21 cellular contexts compared by ENCODE assay signal in the genomic region with DNA sequence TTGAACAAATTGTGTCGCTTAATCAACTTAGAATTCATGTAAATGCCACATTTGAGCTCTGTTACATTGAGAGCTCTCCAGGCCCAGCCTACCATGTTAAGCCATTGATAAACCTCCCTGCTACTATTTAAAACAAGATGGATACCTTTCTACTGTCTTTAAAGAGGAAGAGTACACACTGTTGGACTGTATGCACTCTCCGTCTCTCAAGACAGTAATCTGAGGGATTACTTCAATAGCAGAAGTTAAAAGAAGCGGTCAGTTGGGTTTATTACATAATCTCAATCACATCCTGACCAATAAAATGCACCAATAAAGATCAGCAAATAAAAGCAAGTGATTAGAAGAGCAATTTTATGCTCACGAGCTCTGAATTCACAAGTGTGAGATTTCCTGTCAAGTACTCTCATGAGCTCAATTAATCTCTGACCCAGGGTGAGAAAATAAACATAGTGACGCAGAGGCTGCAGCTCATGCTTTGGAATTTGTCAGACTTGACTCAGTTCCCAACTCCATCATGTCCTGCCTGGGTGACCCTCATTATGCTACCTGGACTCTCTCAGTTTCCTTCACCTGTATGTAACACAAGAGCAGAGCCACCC. TPM values are rescaled to one million over a fixed set of nuclear protein-coding genes. Genes with fewer than 3 reads are reported as not detected.
DNase-seq lines count a peak whose midpoint lies in the region; TF ChIP-seq lines count a peak whose summit lies in the region.
"Had no signal": no experiment of that assay in that cellular context is flagged by ENCODE, and none has a peak within 500 bp of the region (broad histone marks: within the 10 kb centered on the region; RNA-seq: fewer than 3 reads in every experiment).

No MANE protein-coding gene starts in this region.

- H3K27me3 ChIP-seq in Karpas-422 (ENCODE audit: low read length), result no peaks in the 10 kb centered on the region
- H3K27me3 ChIP-seq in BE2C, result no peaks in the 10 kb centered on the region
- H3K27me3 ChIP-seq: adrenal gland, esophagus muscularis mucosa, vagina had no signal

- H3K9me3 ChIP-seq in Karpas-422 (ENCODE audit: low read length) (no peaks in the 10 kb centered on the region), BE2C (no peaks in the 10 kb centered on the region)
- H3K9me3 ChIP-seq: adrenal gland, esophagus muscularis mucosa, vagina had no signal

- H3K9me2 ChIP-seq in Karpas-422 (replicated peaks; ENCODE audit: insufficient read depth, low read length), result no peaks in the 10 kb centered on the region

- H3K27ac ChIP-seq in Karpas-422 (ENCODE audit: low read length), result no peak overlapping the region
- H3K27ac ChIP-seq: adrenal gland, esophagus muscularis mucosa, vagina had no signal

- peaks cover 9% of the 10 kb centered on the region for H3K4me1 Mint-ChIP-seq in nephron progenitor cell
- H3K4me1 Mint-ChIP-seq: activated CD4-positive, alpha-beta T cell treated with anti-CD3 and anti-CD28 coated beads for 36 hours had no signal

- H2AFZ ChIP-seq in Karpas-422 (ENCODE audit: low read length), result no peak overlapping the region

- H3K4me3 ChIP-seq in Karpas-422 (ENCODE audit: low read length) (no peak overlapping the region), BE2C (ENCODE audit: low read depth, low read length) (no peak overlapping the region)
- H3K4me3 ChIP-seq: adrenal gland, esophagus muscularis mucosa, smooth muscle cell, vagina had no signal

- H3K27ac Mint-ChIP-seq in nephron progenitor cell, result peak overlapping the region; percentile 9
- H3K27ac Mint-ChIP-seq: activated CD4-positive, alpha-beta T cell treated with anti-CD3 and anti-CD28 coated beads for 36 hours; natural killer cell treated with Interleukin-12 subunit alpha and Interleukin-12 subunit beta and Interleukin-15 and Interleukin-18, amount 100 ng/mL, for 72 hours had no signal

- DNase-seq in GF-D8 (lab: John Stamatoyannopoulos, UW) (peak; percentile 16), MV-4-11 (lab: John Stamatoyannopoulos, UW) (peak; percentile 89), dermis blood vessel endothelial cell (peak; percentile 82), nephron progenitor cell (no peak), Karpas-422 (no peak), BE2C (no peak)
- DNase-seq in effector CD8-positive, alpha-beta T cell (lab: John Stamatoyannopoulos, UW), result no peak
- DNase-seq: activated CD4-positive, alpha-beta T cell treated with anti-CD3 and anti-CD28 coated beads for 36 hours; activated effector memory CD4-positive, alpha-beta T cell treated with Interleukin-2 at 50 U/mL for 16 hours; adrenal gland; glutamatergic neuron; mesendoderm; NCI-H187 treated with DMSO at 0.1 percent for 48 hours; PC-3; stimulated activated CD4-positive, alpha-beta T cell treated with anti-CD3 and anti-CD28 coated beads, Interleukin-4, amount 100 ng/mL, for 24 hours; substantia nigra; T1000 had no signal

- H3K36me3 ChIP-seq in Karpas-422 (ENCODE audit: insufficient read depth, low read length) (peaks cover 7% of the 10 kb centered on the region; the same call in 1 of the 2 replicates), BE2C (no peaks in the 10 kb centered on the region)
- H3K36me3 ChIP-seq: adrenal gland, esophagus muscularis mucosa, vagina had no signal

- peaks cover 9% of the 10 kb centered on the region for H3K36me3 Mint-ChIP-seq in nephron progenitor cell (ENCODE audit: low read depth)
- H3K36me3 Mint-ChIP-seq: natural killer cell treated with Interleukin-12 subunit alpha and Interleukin-12 subunit beta and Interleukin-15 and Interleukin-18, amount 100 ng/mL, for 72 hours had no signal

- H3K79me2 ChIP-seq in Karpas-422 (ENCODE audit: low read length), result peaks cover 90% of the 10 kb centered on the region

- H3K4me1 ChIP-seq in Karpas-422 (ENCODE audit: low read length), result peaks cover 12% of the 10 kb centered on the region
- H3K4me1 ChIP-seq in BE2C, result no peaks in the 10 kb centered on the region
- H3K4me1 ChIP-seq: adrenal gland, vagina had no signal

- no peaks in the 10 kb centered on the region for H3K27me3 Mint-ChIP-seq in nephron progenitor cell (ENCODE audit: low read depth, poor library complexity)
- H3K27me3 Mint-ChIP-seq: activated CD4-positive, alpha-beta T cell treated with anti-CD3 and anti-CD28 coated beads for 36 hours; natural killer cell treated with Interleukin-12 subunit alpha and Interleukin-12 subunit beta and Interleukin-15 and Interleukin-18, amount 100 ng/mL, for 72 hours had no signal

- no peaks in the 10 kb centered on the region for H3K9me3 Mint-ChIP-seq in nephron progenitor cell
- H3K9me3 Mint-ChIP-seq: natural killer cell treated with Interleukin-12 subunit alpha and Interleukin-12 subunit beta and Interleukin-15 and Interleukin-18, amount 100 ng/mL, for 72 hours had no signal

- no peak overlapping the region for H3K9ac ChIP-seq in Karpas-422 (ENCODE audit: low read length)

- no peaks in the 10 kb centered on the region for H4K20me1 ChIP-seq in Karpas-422 (ENCODE audit: insufficient read depth, low read depth, low read length)

- no peak for TF ChIP-seq CTCF in nephron progenitor cell (IDR thresholded peaks at IDR 0.05)
- no peak for TF ChIP-seq CTCF in BE2C (IDR thresholded peaks at IDR 0.05; ENCODE audit: low read depth, low read length)

- no peak overlapping the region for H3K4me3 Mint-ChIP-seq in nephron progenitor cell
- H3K4me3 Mint-ChIP-seq: activated CD4-positive, alpha-beta T cell treated with anti-CD3 and anti-CD28 coated beads for 36 hours; natural killer cell treated with Interleukin-12 subunit alpha and Interleukin-12 subunit beta and Interleukin-15 and Interleukin-18, amount 100 ng/mL, for 72 hours had no signal

- no peak overlapping the region for H3K4me2 ChIP-seq in Karpas-422 (ENCODE audit: low read depth, low read length, poor library complexity, severe bottlenecking)
- H3K4me2 ChIP-seq: smooth muscle cell had no signal

RNA-seq across cellular contexts. Expression of a gene that starts 12.3 kb away (rescaled TPM):
- 6.1 and 9.8 TPM in 2 replicates for total RNA-seq in dermis blood vessel endothelial cell
- 28.3 and 32.3 TPM in 2 replicates for total RNA-seq in Karpas-422 (2014; rRNA removed; shearing (Covaris generic); ENCODE audit: low replicate concordance)
- polyA plus RNA-seq in BE2C (2012; ENCODE audit: insufficient read depth, insufficient read length, low read depth), result 3.4 TPM

Comparison
In these comparisons a context has a peak if more than half of its experiments do, and no peak if none do; other contexts are left out.
1. DNase-seq: peak in GF-D8 (single experiment), MV-4-11 (single experiment) and dermis blood vessel endothelial cell (single experiment); none in nephron progenitor cell (single experiment), Karpas-422 (single experiment), effector CD8-positive, alpha-beta T cell (single experiment) and BE2C (single experiment).